8 cellular contexts compared by ENCODE assay signal in genomic region chr1:248905949-248906740, GRCh38. TPM values are rescaled to one million over a fixed set of nuclear protein-coding genes. Genes with fewer than 3 reads are reported as not detected.
DNase-seq lines count a peak whose midpoint lies in the region; ATAC-seq, FAIRE-seq and TF ChIP-seq lines count a peak whose summit lies in the region.

PGBD2 (plus strand) TSS chr1:248906235; CDS start chr1:248913863, 7,628 bp downstream.

- no peaks in the 10 kb centered on the region for H3K36me3 ChIP-seq in bronchial epithelial cell (ENCODE audit: control insufficient read depth, insufficient read depth, low read length)

- H3K4me3 ChIP-seq in WI38 (ENCODE audit: low read depth, low read length) (peak within 1 kb of the TSS; percentile 72), bronchial epithelial cell (ENCODE audit: low read depth, low read length) (peak within 1 kb of the TSS; percentile 72)

- FAIRE-seq in bronchial epithelial cell (lab: Jason Lieb, UNC): no peak

- peak; percentile 98 for DNase-seq in AG08395 (ENCODE audit: low spot score)
- peak; percentile 86 for DNase-seq in NCI-H2196 (lab: John Stamatoyannopoulos, UW; ENCODE audit: unreplicated experiment)
- peak; percentile 75 for DNase-seq in bronchial epithelial cell (ENCODE audit: low read depth)
- DNase-seq in islet precursor cell: peak; percentile 98
- peak; percentile 98 for DNase-seq in stimulated activated CD4-positive, alpha-beta T cell treated with anti-CD3 and anti-CD28 coated beads, Interleukin-12 subunit alpha, Interleukin-12 subunit beta, amount 100 ng/mL, for 4 hours

- ATAC-seq in GM18870 (IDR thresholded peaks at IDR 0.05; ENCODE audit: unreplicated experiment) (peak; percentile 83), HG03108 (IDR thresholded peaks at IDR 0.05; ENCODE audit: unreplicated experiment) (peak; percentile 91)

- TF ChIP-seq CTCF in WI38 (IDR thresholded peaks at IDR 0.05; ENCODE audit: low read depth, low read length): peak; percentile 38; the same call in 1 of the 2 replicates
- peak; percentile 77 for TF ChIP-seq CTCF in bronchial epithelial cell (IDR thresholded peaks at IDR 0.05; ENCODE audit: insufficient read depth, low read length, severe bottlenecking)

- H3K27me3 ChIP-seq in bronchial epithelial cell (ENCODE audit: control insufficient read depth, insufficient read depth, low read length): no peaks in the 10 kb centered on the region

RNA-seq across cellular contexts. Expression of gene PGBD2, which starts in this region (rescaled TPM):
- 5.9 and 7.4 TPM in 2 replicates for total RNA-seq in bronchial epithelial cell

Comparison
In these comparisons a context has a peak if more than half of its experiments do, and no peak if none do; other contexts are left out.
1. Peak in every context shown above with its lines: DNase-seq, ATAC-seq and H3K4me3 ChIP-seq.